20 cellular contexts compared by ENCODE assay signal in the genomic region with DNA sequence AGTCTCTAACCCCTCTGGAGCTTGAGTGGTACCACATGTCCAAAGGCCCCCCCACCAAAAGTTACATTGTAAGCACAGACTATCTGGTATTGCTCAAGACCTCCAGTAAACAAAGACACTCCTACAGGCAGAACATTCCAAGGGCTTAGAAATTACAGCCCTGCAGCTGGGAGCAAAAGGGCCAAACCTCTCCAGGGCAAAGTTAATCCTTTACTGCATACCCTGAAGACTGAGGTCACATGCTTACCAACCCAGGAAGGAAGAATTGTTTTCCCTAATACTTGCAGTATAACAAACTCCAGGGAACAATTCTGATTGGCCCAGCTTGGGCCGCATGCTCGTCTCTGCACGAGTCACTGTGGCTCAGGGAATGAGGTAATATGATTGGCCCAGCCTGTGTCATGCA.
A peak's percentile ranks its signal among the peaks of the same experiment; 100 is the strongest.
DNase-seq lines count a peak whose midpoint lies in the region; ATAC-seq and TF ChIP-seq lines count a peak whose summit lies in the region.
"Had no signal": no experiment of that assay in that cellular context is flagged by ENCODE, and none has a peak within 500 bp of the region (broad histone marks: within the 10 kb centered on the region; RNA-seq: fewer than 3 reads in every experiment).

No MANE protein-coding gene starts in this region.

- whole genome bisulfite sequencing in esophagus muscularis mucosa: 69% methylated on average over 3 of the region's 3 CpGs
- 82 to 88% methylated on average over 3 of the region's 3 CpGs for WGBS in lower leg skin, 2 donors

- H3K4me3 ChIP-seq in AG09309 (ENCODE audit: control insufficient read depth, low read depth, low read length) (no peak overlapping the region), esophagus muscularis mucosa (no peak overlapping the region), lower lobe of right lung (no peak overlapping the region), lower leg skin (ENCODE audit: low read depth, poor library complexity, severe bottlenecking) (no peak overlapping the region)
- H3K4me3 ChIP-seq: BLaER1, thoracic aorta had no signal

- H3K27me3 ChIP-seq in esophagus muscularis mucosa (no peaks in the 10 kb centered on the region), lower lobe of right lung (ENCODE audit: low read depth) (no peaks in the 10 kb centered on the region)
- H3K27me3 ChIP-seq: BLaER1 had no signal

- no peak overlapping the region for H3K27ac ChIP-seq in esophagus muscularis mucosa (replicated peaks in 1 of 4)
- H3K27ac ChIP-seq in lower lobe of right lung: no peak overlapping the region
- H3K27ac ChIP-seq: BLaER1, thoracic aorta had no signal

- intact Hi-C loops in esophagus muscularis mucosa (cut with DNase I): no loop called here
- intact Hi-C loops in lower lobe of right lung (cut with DNase I): no loop called here
- intact Hi-C loops in lower leg skin (cut with DNase I; ENCODE audit: low total_unique reads): no loop called here

- H3K36me3 ChIP-seq in esophagus muscularis mucosa (no peaks in the 10 kb centered on the region), lower lobe of right lung (no peaks in the 10 kb centered on the region)
- H3K36me3 ChIP-seq: BLaER1, thoracic aorta had no signal

- TF ChIP-seq CTCF in AG09309 (IDR thresholded peaks at IDR 0.05; ENCODE audit: control insufficient read depth, insufficient read depth, low read depth, low read length, missing control alignments) (no peak), esophagus muscularis mucosa (IDR thresholded peaks at IDR 0.05) (no peak), lower lobe of right lung (IDR thresholded peaks at IDR 0.05) (no peak), lower leg skin (IDR thresholded peaks at IDR 0.05) (no peak), GM13976 (IDR thresholded peaks at IDR 0.05; ENCODE audit: borderline replicate concordance, control extremely low read depth, extremely low read depth, insufficient read depth, missing control alignments) (no peak)

- H3K4me1 ChIP-seq in esophagus muscularis mucosa: no peaks in the 10 kb centered on the region
- no peaks in the 10 kb centered on the region for H3K4me1 ChIP-seq in lower lobe of right lung

- TF ChIP-seq EP300 in esophagus muscularis mucosa (IDR thresholded peaks at IDR 0.05): no peak

- H3K9me3 ChIP-seq in esophagus muscularis mucosa (no peaks in the 10 kb centered on the region), lower lobe of right lung (no peaks in the 10 kb centered on the region)
- H3K9me3 ChIP-seq: BLaER1, thoracic aorta had no signal

- in situ Hi-C loops in GM13976 (cut with MboI; ENCODE audit: low sequenced_read_pairs, unreplicated experiment): no loop called here

- TF ChIP-seq POLR2A in esophagus muscularis mucosa (IDR thresholded peaks at IDR 0.05; ENCODE audit: low read depth): no peak
- TF ChIP-seq POLR2A in lower leg skin (IDR thresholded peaks at IDR 0.05): no peak

- DNase-seq in AG09309 (ENCODE audit: low read depth): peak; percentile 11
- DNase-seq in HuH-7 (ENCODE audit: low spot score): peak; percentile 29
- peak; percentile 87 for DNase-seq in esophagus muscularis mucosa (ENCODE audit: extremely low spot score)
- no peak for DNase-seq in lower lobe of right lung
- DNase-seq in lower leg skin (ENCODE audit: low spot score in 2 of 2): no peak
- no peak for DNase-seq in GM13976 (ENCODE audit: low spot score)
- DNase-seq: activated CD4-positive, alpha-beta T cell treated with anti-CD3 and anti-CD28 coated beads, Interleukin-2, amount 50 U/mL, for 1 hour; activated T-cell treated with anti-CD3 and anti-CD28 coated beads, Interleukin-2, amount 50 U/mL, for 48 hours; anterior cingulate cortex; dermis blood vessel endothelial cell; DMS79 treated with DMSO at 0.1 percent for 48 hours; immature natural killer cell; NCI-H1930; NCI-H82; SHP77; T-helper 9 cell had no signal

- ATAC-seq in lower lobe of right lung (peak; percentile 29 to 80), HG03565 (IDR thresholded peaks at IDR 0.05; ENCODE audit: unreplicated experiment) (no peak), GM19035 (IDR thresholded peaks at IDR 0.05; ENCODE audit: unreplicated experiment) (no peak)

Comparison
In these comparisons a context has a peak if more than half of its experiments do, and no peak if none do; other contexts are left out.
1. DNase-seq: peak in AG09309 (single experiment), HuH-7 (single experiment) and esophagus muscularis mucosa (single experiment); none in lower lobe of right lung (single experiment), lower leg skin (0 of 2) and GM13976 (single experiment).
2. ATAC-seq: peak in lower lobe of right lung (2 of 2); none in HG03565 (single experiment) and GM19035 (single experiment).